In genomic region chr16:24983521-24983920, GRCh38 we compare ENCODE assay signal across 11 cellular contexts. TPM values are rescaled to one million over a fixed set of nuclear protein-coding genes. Genes with fewer than 3 reads are reported as not detected.
DNase-seq lines count a peak whose midpoint lies in the region; ATAC-seq and TF ChIP-seq lines count a peak whose summit lies in the region.
"Had no signal": no experiment of that assay in that cellular context is flagged by ENCODE, and none has a peak within 500 bp of the region (broad histone marks: within the 10 kb centered on the region; RNA-seq: fewer than 3 reads in every experiment).

No MANE protein-coding gene starts in this region.

- no peaks in the 10 kb centered on the region for H3K9me3 Mint-ChIP-seq in activated T-cell treated with anti-CD3 and anti-CD28 coated beads, Interleukin-2, amount 50 U/mL, for 24 hours
- peaks cover 2% of the 10 kb centered on the region for H3K9me3 Mint-ChIP-seq in chondrocyte (ENCODE audit: low read depth)

- H3K4me1 ChIP-seq in mesenchymal stem cell (ENCODE audit: control insufficient read depth, insufficient read depth, low read depth, low read length) (peaks cover 16% of the 10 kb centered on the region), thyroid gland (peaks cover 19 to 61% of the 10 kb centered on the region in 2 donors)

- H2BK5ac ChIP-seq in mesenchymal stem cell (ENCODE audit: low read depth, low read length, poor library complexity, severe bottlenecking) = no peak overlapping the region

- H3K23ac ChIP-seq in mesenchymal stem cell (ENCODE audit: low read length in 2 of 2) = no peak overlapping the region

- H3K14ac ChIP-seq in mesenchymal stem cell (ENCODE audit: low read length in 2 of 2) = no peak overlapping the region

- no peak overlapping the region for H3K9ac ChIP-seq in mesenchymal stem cell (ENCODE audit: low read length)

- no peak for DNase-seq in activated T-cell treated with anti-CD3 and anti-CD28 coated beads, Interleukin-2, amount 50 U/mL, for 24 hours
- DNase-seq in activated T-cell treated with anti-CD3 and anti-CD28 coated beads for 4 hours (no peak), chondrocyte (ENCODE audit: low spot score) (no peak), mesenchymal stem cell (no peak), thyroid gland (no peak), OCI-M1 (lab: John Stamatoyannopoulos, UW) (no peak)
- DNase-seq: ACHN, mucosa of descending colon, NCI-H2171 treated with DMSO at 0.1 percent for 48 hours had no signal

- no peak overlapping the region for H2BK120ac ChIP-seq in mesenchymal stem cell (ENCODE audit: low read depth, low read length)

- peaks cover 76% of the 10 kb centered on the region for H3K4me1 Mint-ChIP-seq in activated T-cell treated with anti-CD3 and anti-CD28 coated beads, Interleukin-2, amount 50 U/mL, for 24 hours (ENCODE audit: low read depth)
- H3K4me1 Mint-ChIP-seq in chondrocyte (ENCODE audit: low read depth) = peaks cover 81% of the 10 kb centered on the region

- H3K4me2 ChIP-seq in mesenchymal stem cell (ENCODE audit: low read length, poor library complexity, severe bottlenecking) = no peak overlapping the region

- H3K4ac ChIP-seq in mesenchymal stem cell (ENCODE audit: low read depth in 1 of 2, low read length in 2 of 2) = no peak overlapping the region

- H3K9me3 ChIP-seq in mesenchymal stem cell (ENCODE audit: control insufficient read depth, low read length) (no peaks in the 10 kb centered on the region), thyroid gland (no peaks in the 10 kb centered on the region)
- H3K9me3 ChIP-seq: mucosa of descending colon had no signal

- H4K91ac ChIP-seq in mesenchymal stem cell (ENCODE audit: low read length) = no peak overlapping the region

- peaks cover 8% of the 10 kb centered on the region for H3K79me1 ChIP-seq in mesenchymal stem cell (replicated peaks; ENCODE audit: low read length, poor library complexity, severe bottlenecking)

- H3K27ac Mint-ChIP-seq in activated T-cell treated with anti-CD3 and anti-CD28 coated beads, Interleukin-2, amount 50 U/mL, for 24 hours = peak overlapping the region; percentile 77
- peak overlapping the region; percentile 74 for H3K27ac Mint-ChIP-seq in chondrocyte (ENCODE audit: unreplicated experiment)

- H3K4me3 ChIP-seq in mesenchymal stem cell (ENCODE audit: insufficient read depth in 1 of 2, low read depth in 1 of 2, low read length in 2 of 2) (no peak overlapping the region), thyroid gland (replicated peaks in 1 of 3) (no peak overlapping the region)
- H3K4me3 ChIP-seq: mucosa of descending colon had no signal

- TF ChIP-seq CTCF in chondrocyte (IDR thresholded peaks at IDR 0.05) (no peak), thyroid gland (IDR thresholded peaks at IDR 0.05) (no peak)

- no peak overlapping the region for H3K4me3 Mint-ChIP-seq in activated T-cell treated with anti-CD3 and anti-CD28 coated beads, Interleukin-2, amount 50 U/mL, for 24 hours
- no peak overlapping the region for H3K4me3 Mint-ChIP-seq in chondrocyte (ENCODE audit: unreplicated experiment)

- 74% methylated on average over 7 of the region's 7 CpGs for WGBS in mesenchymal stem cell
- WGBS in thyroid gland, 2 donors = 57 to 59% methylated on average over 7 of the region's 7 CpGs

- TF ChIP-seq POLR2A in thyroid gland (IDR thresholded peaks at IDR 0.05) = no peak

- peak overlapping the region in 1 of 2 experiments; percentile 34 for H3K18ac ChIP-seq in mesenchymal stem cell (ENCODE audit: low read depth in 1 of 2, low read length in 2 of 2)

- H3K27me3 ChIP-seq in mesenchymal stem cell (ENCODE audit: control insufficient read depth in 1 of 2, insufficient read depth in 1 of 2, low read length in 2 of 2) = no peaks in the 10 kb centered on the region
- H3K27me3 ChIP-seq in thyroid gland = no peaks in the 10 kb centered on the region

- H3K27me3 Mint-ChIP-seq in activated T-cell treated with anti-CD3 and anti-CD28 coated beads, Interleukin-2, amount 50 U/mL, for 24 hours = no peaks in the 10 kb centered on the region
- no peaks in the 10 kb centered on the region for H3K27me3 Mint-ChIP-seq in chondrocyte (ENCODE audit: low read depth)

- H4K8ac ChIP-seq in mesenchymal stem cell (ENCODE audit: low read length) = peak overlapping the region; percentile 56

- no peak overlapping the region for H2AFZ ChIP-seq in mesenchymal stem cell (ENCODE audit: low read depth, low read length)

- H2AK5ac ChIP-seq in mesenchymal stem cell (ENCODE audit: low read length, severe bottlenecking) = no peak overlapping the region

- H2BK12ac ChIP-seq in mesenchymal stem cell (ENCODE audit: low read length in 2 of 2) = no peak overlapping the region

- ATAC-seq in SK-N-SH treated with all-trans-retinoic acid at 6 μM for 48 hours = no peak
- no peak for ATAC-seq in HG03097 (IDR thresholded peaks at IDR 0.05; ENCODE audit: low FRiP score, unreplicated experiment)
- ATAC-seq: mucosa of descending colon had no signal

- H3K36me3 ChIP-seq in mesenchymal stem cell (ENCODE audit: control insufficient read depth in 1 of 2, insufficient read depth in 2 of 2, low read depth in 1 of 2, low read length in 2 of 2) = no peaks in the 10 kb centered on the region
- H3K36me3 ChIP-seq in thyroid gland = no peaks in the 10 kb centered on the region

- H3K27ac ChIP-seq in mesenchymal stem cell (ENCODE audit: low read length, poor library complexity, severe bottlenecking) (no peak overlapping the region), thyroid gland (peak overlapping the region; percentile 35 to 76 (median 49))

- peaks cover 12% of the 10 kb centered on the region for H3K36me3 Mint-ChIP-seq in activated T-cell treated with anti-CD3 and anti-CD28 coated beads, Interleukin-2, amount 50 U/mL, for 24 hours (ENCODE audit: low read depth)
- no peaks in the 10 kb centered on the region for H3K36me3 Mint-ChIP-seq in chondrocyte (ENCODE audit: low read depth)

- no peak overlapping the region for H2BK15ac ChIP-seq in mesenchymal stem cell (ENCODE audit: low read depth, poor library complexity, severe bottlenecking)

- intact Hi-C loops in thyroid gland (cut with DNase I) = no loop called here

TF ChIP-seq in SK-N-SH treated with all-trans-retinoic acid at 6 μM for 48 hours, 23 proteins besides CTCF, POLR2A, EP300 and RAD21 (continues in another document):
- TF ChIP-seq ZFP30 (CRISPR knock-in tag; IDR thresholded peaks at IDR 0.05) (no peak), ZFP3 (CRISPR knock-in tag; IDR thresholded peaks at IDR 0.05) (no peak), ISL1 (CRISPR knock-in tag; IDR thresholded peaks at IDR 0.05) (no peak), TOX (CRISPR knock-in tag; IDR thresholded peaks at IDR 0.05; ENCODE audit: borderline replicate concordance) (no peak), CSDC2 (CRISPR knock-in tag; IDR thresholded peaks at IDR 0.05) (no peak), SNAI2 (CRISPR knock-in tag; IDR thresholded peaks at IDR 0.05) (no peak), ARNTL (CRISPR knock-in tag; IDR thresholded peaks at IDR 0.05; ENCODE audit: borderline replicate concordance, low read depth) (no peak), OSR1 (CRISPR knock-in tag; IDR thresholded peaks at IDR 0.05) (no peak), TSHZ2 (CRISPR knock-in tag; IDR thresholded peaks at IDR 0.05) (no peak), CSRNP3 (CRISPR knock-in tag; IDR thresholded peaks at IDR 0.05) (no peak), CREB5 (CRISPR knock-in tag; IDR thresholded peaks at IDR 0.05; ENCODE audit: low read depth) (no peak)

RNA-seq across cellular contexts. Expression of gene ARHGAP17, which starts 31.6 kb away (rescaled TPM):
- total RNA-seq in chondrocyte (74.7 to 85.4 TPM (median 75.2 TPM) in 3 replicates), thyroid gland (10 to 100 TPM; 41.7 to 70.4 (median 54.3) TPM)
- 59.1 TPM for polyA plus RNA-seq in mesenchymal stem cell (2013, experiment 1 of 2)
- 55.8 TPM for polyA plus RNA-seq in mesenchymal stem cell (2013, experiment 2 of 2)
